14 cellular contexts compared by ENCODE assay signal in genomic region chr11:15667127-15667725, GRCh38.
"Had no signal": no experiment of that assay in that cellular context is flagged by ENCODE, and none has a peak within 500 bp of the region (broad histone marks: within the 10 kb centered on the region; RNA-seq: fewer than 3 reads in every experiment).

No MANE protein-coding gene starts in this region.

- H3K4me3 ChIP-seq: prostate gland, sigmoid colon, upper lobe of left lung had no signal

- H3K9me3 ChIP-seq: prostate gland, sigmoid colon had no signal

- H3K36me3 ChIP-seq: prostate gland, sigmoid colon, upper lobe of left lung had no signal

- H3K4me1 ChIP-seq: sigmoid colon had no signal

- H3K27me3 ChIP-seq: sigmoid colon, upper lobe of left lung had no signal

- DNase-seq: activated B cell treated with CpG ODN at 0.5 μM for 24 hours; activated CD4-positive, alpha-beta T cell treated with anti-CD3 and anti-CD28 coated beads, Interleukin-2, amount 10 ng/mL, durations not matched to agents 7 days and 5 days; activated gamma-delta T cell treated with Interleukin-2 at 50 U/mL for 16 hours; activated naive CD8-positive, alpha-beta T cell treated with anti-CD3 and anti-CD28 coated beads for 36 hours; activated T-cell treated with anti-CD3 and anti-CD28 coated beads, Interleukin-2, amount 50 U/mL, for 48 hours; anterior cingulate cortex; immature natural killer cell; left cardiac atrium; occipital lobe; sigmoid colon; stimulated activated CD4-positive, alpha-beta T cell treated with anti-CD3 and anti-CD28 coated beads, Interleukin-2, amount 100 ng/mL, for 48 hours; stimulated activated naive CD4-positive, alpha-beta T cell treated with Interleukin-2 at 50 U/mL for 16 hours; upper lobe of left lung had no signal

- H3K27ac ChIP-seq: sigmoid colon, upper lobe of left lung had no signal
